Comparison of ENCODE assay signal across 22 cellular contexts in the genomic region with DNA sequence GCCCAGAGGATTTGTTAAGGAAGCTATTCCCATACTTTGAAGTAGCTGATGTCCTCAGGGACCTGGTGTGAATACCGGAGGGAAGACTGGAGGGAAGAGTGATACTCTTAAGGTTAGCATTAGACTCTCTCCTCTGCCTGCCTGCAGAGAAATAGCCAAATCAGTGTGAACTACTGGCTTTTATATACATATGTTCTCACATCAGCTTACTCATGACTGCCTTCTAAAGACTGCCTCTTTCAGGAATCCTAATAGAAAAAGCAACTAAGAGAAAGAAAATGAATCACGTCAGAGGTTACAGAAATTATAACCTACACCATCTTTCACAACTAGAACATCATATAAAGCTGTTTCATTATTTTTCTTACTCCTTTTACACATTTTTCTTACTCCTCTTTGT.
DNase-seq lines count a peak whose midpoint lies in the region; TF ChIP-seq lines count a peak whose summit lies in the region.
"Had no signal": no experiment of that assay in that cellular context is flagged by ENCODE, and none has a peak within 500 bp of the region (broad histone marks: within the 10 kb centered on the region; RNA-seq: fewer than 3 reads in every experiment).

No MANE protein-coding gene starts in this region.

- peaks cover 43% of the 10 kb centered on the region for H3K4me1 Mint-ChIP-seq in Caco-2 (ENCODE audit: low read depth, unreplicated experiment)
- peaks cover 40% of the 10 kb centered on the region for H3K4me1 Mint-ChIP-seq in chondrocyte (ENCODE audit: low read depth)
- H3K4me1 Mint-ChIP-seq: CD4-positive, CD25-positive, alpha-beta regulatory T cell had no signal

- TF ChIP-seq CTCF in Caco-2 (IDR thresholded peaks at IDR 0.05; ENCODE audit: insufficient read depth in 1 of 2, low read depth in 1 of 2, low read length in 1 of 2, severe bottlenecking in 1 of 2, unreplicated experiment in 1 of 2) (no peak), chondrocyte (IDR thresholded peaks at IDR 0.05) (no peak)

- POLR2A ChIA-PET in Caco-2 (lab: Charles Lee), result no interaction called here

- intact Hi-C loops in Caco-2 (cut with micrococcal nuclease; ENCODE audit: unreplicated experiment), result loop anchor here (10.0 kb wide), 1 partner anchor 363 kb away; no protein-coding TSS in a partner anchor

- no TSS peak for BruUV-seq in Caco-2 (replicated peaks; lab: Mats Ljungman, UMichigan)

- no peak for DNase-seq in Caco-2
- peak; percentile 31 for DNase-seq in HCEC 1CT
- DNase-seq in chondrocyte (ENCODE audit: low spot score), result no peak
- peak; percentile 23 for DNase-seq in iris pigment epithelial cell (ENCODE audit: low read depth)
- no peak for DNase-seq in EL
- no peak for DNase-seq in NCI-H1417 treated with DMSO at 0.1 percent for 48 hours (lab: John Stamatoyannopoulos, UW)
- no peak for DNase-seq in globus pallidus (ENCODE audit: low spot score)
- DNase-seq: BE2C; CD4-positive, CD25-positive, alpha-beta regulatory T cell; COR-L47; DMS 273 treated with DMSO at 0.1 percent for 48 hours; DMS79 treated with DMSO at 0.1 percent for 48 hours; GOT3; Kasumi-1; MG63; NCI-H1048; NCI-H1436; NCI-H1930; NCI-H510A; SIG-M5; SK-N-SH had no signal

- H3K4me1 ChIP-seq in Caco-2, result peaks cover 39% of the 10 kb centered on the region
- H3K4me1 ChIP-seq: BE2C had no signal

- CTCF ChIA-PET in Caco-2 (lab: Charles Lee), result no interaction called here

- H3K36me3 Mint-ChIP-seq in Caco-2 (ENCODE audit: insufficient read depth, unreplicated experiment) (peaks cover 4% of the 10 kb centered on the region), chondrocyte (ENCODE audit: low read depth) (no peaks in the 10 kb centered on the region)
- H3K36me3 Mint-ChIP-seq: CD4-positive, CD25-positive, alpha-beta regulatory T cell had no signal

- no peak overlapping the region for H3K4me3 ChIP-seq in Caco-2 (ENCODE audit: low read depth, low read length)
- H3K4me3 ChIP-seq: A549, MG63 had no signal

- no peaks in the 10 kb centered on the region for H3K27me3 Mint-ChIP-seq in Caco-2 (ENCODE audit: insufficient read depth, unreplicated experiment)
- no peaks in the 10 kb centered on the region for H3K27me3 Mint-ChIP-seq in chondrocyte (ENCODE audit: low read depth)
- H3K27me3 Mint-ChIP-seq: CD4-positive, CD25-positive, alpha-beta regulatory T cell had no signal

- H3K27me3 ChIP-seq in Caco-2 (replicated peaks; ENCODE audit: control insufficient read depth, insufficient read depth, low read length), result no peaks in the 10 kb centered on the region
- H3K27me3 ChIP-seq: BE2C, MG63 had no signal

- H3K4me3 Mint-ChIP-seq in Caco-2 (ENCODE audit: unreplicated experiment) (no peak overlapping the region), chondrocyte (ENCODE audit: unreplicated experiment) (no peak overlapping the region)
- H3K4me3 Mint-ChIP-seq: CD4-positive, CD25-positive, alpha-beta regulatory T cell had no signal

- no peaks in the 10 kb centered on the region for H3K36me3 ChIP-seq in Caco-2 (ENCODE audit: control insufficient read depth, insufficient read depth, low read length)
- H3K36me3 ChIP-seq: BE2C, MG63 had no signal

- H3K27ac Mint-ChIP-seq in Caco-2 (ENCODE audit: unreplicated experiment) (peak overlapping the region; percentile 83), chondrocyte (ENCODE audit: unreplicated experiment) (peak overlapping the region; percentile 6)
- H3K27ac Mint-ChIP-seq: CD4-positive, CD25-positive, alpha-beta regulatory T cell had no signal

- no peaks in the 10 kb centered on the region for H3K9me3 ChIP-seq in Caco-2
- H3K9me3 ChIP-seq: A549, BE2C, MG63, SK-N-SH had no signal

- no peaks in the 10 kb centered on the region for H3K9me3 Mint-ChIP-seq in Caco-2 (ENCODE audit: unreplicated experiment)
- H3K9me3 Mint-ChIP-seq in chondrocyte (ENCODE audit: low read depth), result no peaks in the 10 kb centered on the region

Comparison
In these comparisons a context has a peak if more than half of its experiments do, and no peak if none do; other contexts are left out.
1. DNase-seq: peak in HCEC 1CT (single experiment) and iris pigment epithelial cell (single experiment); none in Caco-2 (0 of 2), chondrocyte (single experiment), EL (single experiment), NCI-H1417 treated with DMSO at 0.1 percent for 48 hours (single experiment) and globus pallidus (single experiment).